Comparison of ENCODE assay signal across 1 cellular context in genomic region chr19:5775668-5776309, GRCh38.
TF ChIP-seq lines count a peak whose summit lies in the region.

No MANE protein-coding gene starts in this region.

TF ChIP-seq in SK-N-SH, 30 proteins besides CTCF, POLR2A, EP300 and RAD21:
- peak; percentile 28; the same call in 1 of the 2 replicates for TF ChIP-seq TCF12 (IDR thresholded peaks at IDR 0.05)
- TF ChIP-seq, protein P1, sequence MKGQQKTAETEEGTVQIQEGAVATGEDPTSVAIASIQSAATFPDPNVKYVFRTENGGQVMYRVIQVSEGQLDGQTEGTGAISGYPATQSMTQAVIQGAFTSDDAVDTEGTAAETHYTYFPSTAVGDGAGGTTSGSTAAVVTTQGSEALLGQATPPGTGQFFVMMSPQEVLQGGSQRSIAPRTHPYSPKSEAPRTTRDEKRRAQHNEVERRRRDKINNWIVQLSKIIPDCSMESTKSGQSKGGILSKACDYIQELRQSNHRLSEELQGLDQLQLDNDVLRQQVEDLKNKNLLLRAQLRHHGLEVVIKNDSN (IDR thresholded peaks at IDR 0.05; ENCODE audit: borderline replicate concordance, low read depth): no peak
